ENCODE assay signal across 12 cellular contexts in the genomic region with DNA sequence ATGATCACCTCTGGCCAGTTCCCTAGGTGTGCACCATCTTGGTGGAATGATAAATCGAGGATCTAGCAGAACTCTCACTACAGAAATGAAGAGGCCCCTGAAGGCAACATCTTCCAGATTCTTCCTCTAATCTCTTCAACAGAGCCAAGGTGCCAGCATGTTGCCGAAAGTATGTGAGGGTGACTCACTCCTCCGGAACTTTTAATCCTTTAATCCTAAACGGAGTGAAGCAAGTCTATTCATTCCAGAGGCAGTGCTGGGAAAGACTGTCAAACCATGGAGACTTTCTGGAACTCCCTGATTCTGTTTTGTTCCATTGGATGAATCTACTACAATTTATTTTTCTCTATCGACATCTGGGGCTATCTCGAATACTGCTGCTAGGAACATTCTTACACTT.
DNase-seq lines count a peak whose midpoint lies in the region; ATAC-seq, FAIRE-seq and TF ChIP-seq lines count a peak whose summit lies in the region.
"Had no signal": no experiment of that assay in that cellular context is flagged by ENCODE, and none has a peak within 500 bp of the region (broad histone marks: within the 10 kb centered on the region; RNA-seq: fewer than 3 reads in every experiment).

No MANE protein-coding gene starts in this region.

- H3K4me1 Mint-ChIP-seq in type B pancreatic cell (ENCODE audit: unreplicated experiment), result peaks cover 22% of the 10 kb centered on the region
- H3K4me1 Mint-ChIP-seq in natural killer cell, result no peaks in the 10 kb centered on the region

- H3K36me3 Mint-ChIP-seq in type B pancreatic cell (no peaks in the 10 kb centered on the region), natural killer cell (no peaks in the 10 kb centered on the region)
- H3K36me3 Mint-ChIP-seq: memory B cell had no signal

- no peak for FAIRE-seq in frontal cortex (lab: Jason Lieb, UNC)

- H3K27me3 Mint-ChIP-seq in type B pancreatic cell (peaks cover 7% of the 10 kb centered on the region), natural killer cell (ENCODE audit: low read depth in 2 of 2) (peaks cover 3 to 33% of the 10 kb centered on the region in 2 donors)
- H3K27me3 Mint-ChIP-seq: memory B cell had no signal

- ATAC-seq in natural killer cell, result no peak
- ATAC-seq: right lobe of liver had no signal

- H3K4me3 ChIP-seq in WERI-Rb-1 (ENCODE audit: low read depth, low read length), result no peak overlapping the region
- H3K4me3 ChIP-seq in foreskin fibroblast (ENCODE audit: low read depth in 1 of 2, low read length in 2 of 2), result no peak overlapping the region
- H3K4me3 ChIP-seq: BLaER1, cardiac muscle cell, right lobe of liver had no signal

- H3K9me3 ChIP-seq in WERI-Rb-1 (ENCODE audit: severe bottlenecking), result no peaks in the 10 kb centered on the region
- H3K9me3 ChIP-seq: BLaER1, right lobe of liver had no signal

- H3K4me3 Mint-ChIP-seq in type B pancreatic cell, result no peak overlapping the region
- no peak overlapping the region for H3K4me3 Mint-ChIP-seq in natural killer cell
- H3K4me3 Mint-ChIP-seq: memory B cell had no signal

- DNase-seq in A172 (ENCODE audit: low spot score) (peak; percentile 74), HCEC 1CT (peak; percentile 62), WERI-Rb-1 (peak; percentile 16), foreskin fibroblast (peak; percentile 32 to 74), type B pancreatic cell (ENCODE audit: extremely low spot score, unreplicated experiment) (no peak), NCI-H1694 (lab: John Stamatoyannopoulos, UW) (no peak), natural killer cell (no peak), frontal cortex (ENCODE audit: low spot score in 2 of 2) (no peak)
- DNase-seq: right lobe of liver had no signal

- no peaks in the 10 kb centered on the region for H3K27me3 ChIP-seq in WERI-Rb-1 (ENCODE audit: insufficient read depth, low read depth, severe bottlenecking)
- H3K27me3 ChIP-seq: BLaER1, cardiac muscle cell, right lobe of liver had no signal

- no peak overlapping the region for H3K27ac ChIP-seq in WERI-Rb-1
- H3K27ac ChIP-seq: BLaER1, cardiac muscle cell, right lobe of liver had no signal

- no peak overlapping the region for H3K27ac Mint-ChIP-seq in type B pancreatic cell
- no peak overlapping the region for H3K27ac Mint-ChIP-seq in natural killer cell
- H3K27ac Mint-ChIP-seq: memory B cell had no signal

- TF ChIP-seq CTCF in WERI-Rb-1 (IDR thresholded peaks at IDR 0.05; ENCODE audit: low read depth, low read length) (no peak), foreskin fibroblast (IDR thresholded peaks at IDR 0.05; ENCODE audit: low read depth, low read length) (no peak), type B pancreatic cell (conservative IDR thresholded peaks at IDR 0.05) (no peak), natural killer cell (IDR thresholded peaks at IDR 0.05) (no peak)

- H3K9me3 Mint-ChIP-seq in type B pancreatic cell (no peaks in the 10 kb centered on the region), natural killer cell (no peaks in the 10 kb centered on the region)
- H3K9me3 Mint-ChIP-seq: memory B cell had no signal

- intact Hi-C loops in natural killer cell (cut with micrococcal nuclease), result loop anchor here (10.0 kb wide), 1 partner anchor 340 kb away; a partner anchor contains a TSS

- no peaks in the 10 kb centered on the region for H3K36me3 ChIP-seq in WERI-Rb-1
- H3K36me3 ChIP-seq: BLaER1, cardiac muscle cell, right lobe of liver had no signal

Comparison
In these comparisons a context has a peak if more than half of its experiments do, and no peak if none do; other contexts are left out.
1. DNase-seq: peak in A172 (single experiment), HCEC 1CT (single experiment), WERI-Rb-1 (single experiment) and foreskin fibroblast (2 of 2); none in type B pancreatic cell (single experiment), NCI-H1694 (single experiment), natural killer cell (single experiment) and frontal cortex (0 of 2).